In genomic region chr3:5974637-5975322, GRCh38 we compare ENCODE assay signal across 17 cellular contexts.
DNase-seq lines count a peak whose midpoint lies in the region; ATAC-seq and TF ChIP-seq lines count a peak whose summit lies in the region.
"Had no signal": no experiment of that assay in that cellular context is flagged by ENCODE, and none has a peak within 500 bp of the region (broad histone marks: within the 10 kb centered on the region; RNA-seq: fewer than 3 reads in every experiment).

No MANE protein-coding gene starts in this region.

- H3K9me3 Mint-ChIP-seq in stimulated activated naive B cell treated with anti-CD40 and anti-IgM and Interleukin-4, amounts not matched to agents 10 μg/mL and 1 μg/mL and 100 μg/mL, for 72 hours = peaks cover 0 to 2% of the 10 kb centered on the region in 2 donors

- ATAC-seq in Right ventricle myocardium superior (ENCODE audit: poor library complexity) (peak; percentile 56), heart right ventricle (peak in 7 of 8 donors; percentile 33 to 74 (median 40)), HG03354 (IDR thresholded peaks at IDR 0.05; ENCODE audit: poor library complexity, severe bottlenecking, unreplicated experiment) (no peak)
- ATAC-seq in stimulated activated naive B cell treated with anti-CD40 and anti-IgM and Interleukin-4, amounts not matched to agents 10 μg/mL and 1 μg/mL and 100 μg/mL, for 72 hours (replicated peaks) = peak; percentile 61 to 67
- ATAC-seq: A549, GM23338 had no signal

- intact Hi-C loops in Right ventricle myocardium superior (cut with DNase I) (no loop called here), heart right ventricle (cut with DNase I) (no loop called here)

- H3K27me3 ChIP-seq in right atrium auricular region (no peaks in the 10 kb centered on the region), heart right ventricle (peaks cover 0 to 4% (median 0%) of the 10 kb centered on the region in 7 donors)

- no peaks in the 10 kb centered on the region for H3K36me3 Mint-ChIP-seq in stimulated activated naive B cell treated with anti-CD40 and anti-IgM and Interleukin-4, amounts not matched to agents 10 μg/mL and 1 μg/mL and 100 μg/mL, for 72 hours
- H3K36me3 Mint-ChIP-seq: CD4-positive, alpha-beta memory T cell had no signal

- DNase-seq in Right ventricle myocardium superior = no peak
- DNase-seq in right atrium auricular region (ENCODE audit: low spot score) = no peak
- peak; percentile 15 to 63 for DNase-seq in NOMO-1 (lab: John Stamatoyannopoulos, UW; ENCODE audit: unreplicated experiment in 2 of 2)
- no peak for DNase-seq in heart right ventricle
- no peak for DNase-seq in stimulated activated naive B cell treated with anti-CD40 and anti-IgM and Interleukin-4, amounts not matched to agents 10 μg/mL and 1 μg/mL and 100 μg/mL, for 72 hours
- DNase-seq in GM03348 (ENCODE audit: low spot score) = no peak
- DNase-seq in T-helper 9 cell = no peak
- DNase-seq: GF-D8, NCI-H1105, NCI-H1694 treated with DMSO at 0.1 percent for 48 hours, NCI-H446, OCI-M1, SK-N-SH had no signal

- TF ChIP-seq CTCF in right atrium auricular region (IDR thresholded peaks at IDR 0.05) = no peak
- no peak for TF ChIP-seq CTCF in heart right ventricle (IDR thresholded peaks at IDR 0.05)

- H3K36me3 ChIP-seq in right atrium auricular region (no peaks in the 10 kb centered on the region), heart right ventricle (no peaks in the 10 kb centered on the region)

- H3K4me3 Mint-ChIP-seq in stimulated activated naive B cell treated with anti-CD40 and anti-IgM and Interleukin-4, amounts not matched to agents 10 μg/mL and 1 μg/mL and 100 μg/mL, for 72 hours = no peak overlapping the region
- H3K4me3 Mint-ChIP-seq: CD4-positive, alpha-beta memory T cell; GM23338 had no signal

- no peaks in the 10 kb centered on the region for H3K9me3 ChIP-seq in right atrium auricular region
- H3K9me3 ChIP-seq in heart right ventricle = peaks cover 0 to 8% (median 0%) of the 10 kb centered on the region in 11 donors
- H3K9me3 ChIP-seq: A549, SK-N-SH had no signal

- no peaks in the 10 kb centered on the region for H3K27me3 Mint-ChIP-seq in stimulated activated naive B cell treated with anti-CD40 and anti-IgM and Interleukin-4, amounts not matched to agents 10 μg/mL and 1 μg/mL and 100 μg/mL, for 72 hours
- H3K27me3 Mint-ChIP-seq: CD4-positive, alpha-beta memory T cell had no signal

- H3K4me3 ChIP-seq in right atrium auricular region = no peak overlapping the region
- no peak overlapping the region for H3K4me3 ChIP-seq in heart right ventricle
- H3K4me3 ChIP-seq: A549, GM23338 had no signal

- H3K27ac Mint-ChIP-seq in stimulated activated naive B cell treated with anti-CD40 and anti-IgM and Interleukin-4, amounts not matched to agents 10 μg/mL and 1 μg/mL and 100 μg/mL, for 72 hours = no peak overlapping the region
- H3K27ac Mint-ChIP-seq: CD4-positive, alpha-beta memory T cell; GM23338 had no signal

- no peak overlapping the region for H3K27ac ChIP-seq in right atrium auricular region
- H3K27ac ChIP-seq in heart right ventricle = no peak overlapping the region
- H3K27ac ChIP-seq: A549 had no signal

- H3K4me1 Mint-ChIP-seq in stimulated activated naive B cell treated with anti-CD40 and anti-IgM and Interleukin-4, amounts not matched to agents 10 μg/mL and 1 μg/mL and 100 μg/mL, for 72 hours = peaks cover 4 to 5% of the 10 kb centered on the region in 2 donors
- H3K4me1 Mint-ChIP-seq: CD4-positive, alpha-beta memory T cell; GM23338 had no signal

- WGBS in heart right ventricle, 2 donors = 70 to 72% methylated on average over 3 of the region's 3 CpGs

- H3K4me1 ChIP-seq in right atrium auricular region (no peaks in the 10 kb centered on the region), heart right ventricle (no peaks in the 10 kb centered on the region)
- H3K4me1 ChIP-seq: A549 had no signal

Comparison
In these comparisons a context has a peak if more than half of its experiments do, and no peak if none do; other contexts are left out.
1. DNase-seq: peak in NOMO-1 (2 of 2); none in Right ventricle myocardium superior (single experiment), right atrium auricular region (single experiment), heart right ventricle (0 of 2), stimulated activated naive B cell treated with anti-CD40 and anti-IgM and Interleukin-4, amounts not matched to agents 10 μg/mL and 1 μg/mL and 100 μg/mL, for 72 hours (single experiment), GM03348 (single experiment) and T-helper 9 cell (single experiment).